25 cellular contexts compared by ENCODE assay signal in the genomic region with DNA sequence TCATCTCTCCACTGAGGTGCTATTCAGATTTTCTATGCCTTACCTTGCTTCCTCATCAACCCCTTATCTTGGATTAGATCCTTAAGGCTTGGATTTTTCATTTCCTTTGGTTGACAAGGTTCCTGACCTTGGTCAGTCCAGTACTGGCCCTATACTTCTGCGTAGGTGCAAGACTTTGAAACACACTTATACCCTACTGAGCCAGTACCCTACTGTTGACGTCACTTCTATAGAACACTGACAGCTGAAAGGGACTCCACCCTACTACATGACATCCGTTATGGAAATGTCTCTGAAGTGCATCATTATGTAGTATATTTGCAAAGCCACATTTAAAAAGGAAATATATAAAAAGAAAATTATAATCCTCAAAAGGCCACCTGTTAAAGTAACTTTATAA. TPM values are rescaled to one million over a fixed set of nuclear protein-coding genes. Genes with fewer than 3 reads are reported as not detected.
"Had no signal": no experiment of that assay in that cellular context is flagged by ENCODE, and none has a peak within 500 bp of the region (broad histone marks: within the 10 kb centered on the region; RNA-seq: fewer than 3 reads in every experiment).

No MANE protein-coding gene starts in this region.

- H3K9me3 Mint-ChIP-seq: nephron progenitor cell; stimulated activated effector memory CD8-positive, alpha-beta T cell treated with anti-CD3 and anti-CD28 coated beads, Interleukin-12 subunit alpha, Interleukin-12 subunit beta, amount 100 ng/mL, for 72 hours; stimulated activated naive CD8-positive, alpha-beta T cell treated with anti-CD3 and anti-CD28 coated beads, Interleukin-15, amount 100 ng/mL, for 72 hours had no signal

- H3K4me3 Mint-ChIP-seq: naive thymus-derived CD8-positive, alpha-beta T cell; nephron progenitor cell; stimulated activated effector memory CD8-positive, alpha-beta T cell treated with anti-CD3 and anti-CD28 coated beads, Interleukin-12 subunit alpha, Interleukin-12 subunit beta, amount 100 ng/mL, for 72 hours; stimulated activated naive CD8-positive, alpha-beta T cell treated with anti-CD3 and anti-CD28 coated beads, Interleukin-15, amount 100 ng/mL, for 72 hours had no signal

- H3K4me3 ChIP-seq: left lung, lower lobe of right lung, ovary, right atrium auricular region, skin epidermis, tibial nerve, upper lobe of left lung, vagina had no signal

- ATAC-seq: left colon; left lung; lower lobe of right lung; naive thymus-derived CD8-positive, alpha-beta T cell; sciatic nerve; stimulated activated effector memory CD8-positive, alpha-beta T cell treated with anti-CD3 and anti-CD28 coated beads, Interleukin-12 subunit alpha, Interleukin-12 subunit beta, amount 100 ng/mL, for 72 hours; stimulated activated naive CD8-positive, alpha-beta T cell treated with anti-CD3 and anti-CD28 coated beads, Interleukin-15, amount 100 ng/mL, for 72 hours had no signal

- H3K27me3 Mint-ChIP-seq: progenitor cell of endocrine pancreas had no signal

- H3K9me3 ChIP-seq: left lung, lower lobe of right lung, ovary, right atrium auricular region, tibial nerve, upper lobe of left lung, vagina had no signal

- H3K27me3 ChIP-seq: ovary, right atrium auricular region, upper lobe of left lung, vagina had no signal

- H3K4me1 ChIP-seq: left lung, lower lobe of right lung, right atrium auricular region, tibial nerve, upper lobe of left lung, vagina had no signal

- H3K4me1 Mint-ChIP-seq: naive thymus-derived CD8-positive, alpha-beta T cell; nephron progenitor cell; stimulated activated effector memory CD8-positive, alpha-beta T cell treated with anti-CD3 and anti-CD28 coated beads, Interleukin-12 subunit alpha, Interleukin-12 subunit beta, amount 100 ng/mL, for 72 hours; stimulated activated naive CD8-positive, alpha-beta T cell treated with anti-CD3 and anti-CD28 coated beads, Interleukin-15, amount 100 ng/mL, for 72 hours had no signal

- DNase-seq: hippocampal formation; left colon; left lung; lower lobe of right lung; mammary epithelial cell; mesenchymal stem cell; naive thymus-derived CD8-positive, alpha-beta T cell; nephron progenitor cell; ovary; stimulated activated CD4-positive, alpha-beta T cell treated with anti-CD3 and anti-CD28 coated beads, Interleukin-12 subunit alpha, Interleukin-12 subunit beta, amount 100 ng/mL, for 4 hours; stimulated activated CD4-positive, alpha-beta T cell treated with anti-CD3 and anti-CD28 coated beads, Interleukin-15, amount 100 ng/mL, for 24 hours; stimulated activated CD4-positive, alpha-beta T cell treated with anti-CD3 and anti-CD28 coated beads, Interleukin-2, amount 100 ng/mL, for 24 hours; stimulated activated CD4-positive, alpha-beta T cell treated with anti-CD3 and anti-CD28 coated beads, Interleukin-4, amount 100 ng/mL, for 24 hours; stimulated activated naive CD4-positive, alpha-beta T cell treated with Interleukin-2 at 50 U/mL for 16 hours; stimulated activated naive CD8-positive, alpha-beta T cell treated with anti-CD3 and anti-CD28 coated beads, Interleukin-15, amount 100 ng/mL, for 72 hours; substantia nigra; upper lobe of left lung had no signal

- H3K36me3 ChIP-seq: left lung, lower lobe of right lung, ovary, right atrium auricular region, tibial nerve, upper lobe of left lung, vagina had no signal

- FAIRE-seq: keratinocyte had no signal

- H3K27ac Mint-ChIP-seq: naive thymus-derived CD8-positive, alpha-beta T cell; nephron progenitor cell; progenitor cell of endocrine pancreas; stimulated activated effector memory CD8-positive, alpha-beta T cell treated with anti-CD3 and anti-CD28 coated beads, Interleukin-12 subunit alpha, Interleukin-12 subunit beta, amount 100 ng/mL, for 72 hours; stimulated activated naive CD8-positive, alpha-beta T cell treated with anti-CD3 and anti-CD28 coated beads, Interleukin-15, amount 100 ng/mL, for 72 hours had no signal

- H3K27ac ChIP-seq: left lung, lower lobe of right lung, ovary, right atrium auricular region, skin epidermis, tibial nerve, upper lobe of left lung, vagina had no signal

- H3K36me3 Mint-ChIP-seq: naive thymus-derived CD8-positive, alpha-beta T cell; stimulated activated effector memory CD8-positive, alpha-beta T cell treated with anti-CD3 and anti-CD28 coated beads, Interleukin-12 subunit alpha, Interleukin-12 subunit beta, amount 100 ng/mL, for 72 hours had no signal

RNA-seq across cellular contexts. Expression of gene PLS3, which starts 12.0 kb away (rescaled TPM):
- total RNA-seq: naive thymus-derived CD8-positive, alpha-beta T cell had no signal
